In the genomic region with DNA sequence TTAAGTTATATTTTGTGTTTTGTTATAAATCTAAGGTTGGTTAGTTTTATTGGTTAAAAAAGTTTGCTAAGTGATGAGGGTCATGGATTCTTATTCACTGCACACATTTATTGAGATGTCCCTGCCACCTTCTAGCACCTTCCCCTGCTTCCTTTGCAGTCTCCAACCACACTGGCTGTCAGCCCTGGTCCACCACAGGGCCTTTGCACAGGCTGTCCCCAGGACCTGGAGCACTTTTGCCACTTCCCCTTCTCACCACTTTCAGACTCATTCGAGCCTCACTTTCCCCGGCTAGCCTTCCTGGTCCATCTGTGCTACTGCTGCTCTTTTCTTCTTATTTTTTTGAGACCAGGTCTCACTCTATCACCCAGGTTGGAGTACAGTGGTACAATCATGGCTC, we compare ENCODE assay signal across 27 cellular contexts.
"Had no signal": no experiment of that assay in that cellular context is flagged by ENCODE, and none has a peak within 500 bp of the region (broad histone marks: within the 10 kb centered on the region; RNA-seq: fewer than 3 reads in every experiment).

No MANE protein-coding gene starts in this region.

- H3K27ac ChIP-seq: brain microvascular endothelial cell, cardiac muscle cell, RWPE1, SJCRH30, VCaP had no signal

- H3K4me3 Mint-ChIP-seq: activated CD8-positive, alpha-beta T cell treated with anti-CD3 and anti-CD28 coated beads for 36 hours; activated naive CD8-positive, alpha-beta T cell; activated T-cell treated with anti-CD3 and anti-CD28 coated beads, Interleukin-2, amount 50 U/mL, for 72 hours had no signal

- DNase-seq: activated CD4-positive, CD25-positive, alpha-beta regulatory T cell; activated CD8-positive, alpha-beta memory T cell treated with anti-CD3 and anti-CD28 coated beads, Interleukin-2, amount 50 U/mL, for 4 hours; activated CD8-positive, alpha-beta T cell treated with anti-CD3 and anti-CD28 coated beads for 36 hours; activated gamma-delta T cell treated with Interleukin-2 at 50 U/mL for 16 hours; activated T-cell treated with anti-CD3 and anti-CD28 coated beads, Interleukin-2, amount 50 U/mL, for 72 hours; amygdala; brain microvascular endothelial cell; MG63; MV-4-11; NCI-H1092 treated with DMSO at 0.1 percent for 48 hours; NCI-H1417 treated with DMSO at 0.1 percent for 48 hours; NCI-H1694; NCI-H2029; NCI-H2107; NCI-H2171 treated with DMSO at 0.1 percent for 48 hours; NCI-H226; NCI-H526; NCI-H774; Right ventricle myocardium superior; SJCRH30; SK-N-SH; T-helper 1 cell had no signal

- H3K36me3 ChIP-seq: brain microvascular endothelial cell, cardiac muscle cell, MG63, SJCRH30 had no signal

- H3K27ac Mint-ChIP-seq: activated CD8-positive, alpha-beta T cell treated with anti-CD3 and anti-CD28 coated beads for 36 hours; activated naive CD8-positive, alpha-beta T cell; activated T-cell treated with anti-CD3 and anti-CD28 coated beads, Interleukin-2, amount 50 U/mL, for 72 hours; activated T-helper 2 cell treated with anti-CD3 and anti-CD28 coated beads, Interferon-gamma antibody, Interleukin-2, Interleukin-4, amounts not matched to agents 10 μg/mL and 5 μg/mL and 100 μg/mL, durations not matched to agents 14 hours and 24 hours and 36 hours had no signal

- H3K4me3 ChIP-seq: cardiac muscle cell, MG63, SJCRH30 had no signal

- ATAC-seq: activated CD8-positive, alpha-beta T cell treated with anti-CD3 and anti-CD28 coated beads for 36 hours; activated T-cell treated with anti-CD3 and anti-CD28 coated beads, Interleukin-2, amount 50 U/mL, for 72 hours had no signal

- H3K27me3 Mint-ChIP-seq: activated CD8-positive, alpha-beta T cell treated with anti-CD3 and anti-CD28 coated beads for 36 hours; activated naive CD8-positive, alpha-beta T cell had no signal

- H3K9me3 ChIP-seq: MG63, SJCRH30, SK-N-SH had no signal

- H3K27me3 ChIP-seq: brain microvascular endothelial cell, cardiac muscle cell, MG63, SJCRH30 had no signal

- H3K9me3 Mint-ChIP-seq: activated CD8-positive, alpha-beta T cell treated with anti-CD3 and anti-CD28 coated beads for 36 hours; activated T-cell treated with anti-CD3 and anti-CD28 coated beads, Interleukin-2, amount 50 U/mL, for 72 hours; activated T-helper 2 cell treated with anti-CD3 and anti-CD28 coated beads, Interferon-gamma antibody, Interleukin-2, Interleukin-4, amounts not matched to agents 10 μg/mL and 5 μg/mL and 100 μg/mL, durations not matched to agents 14 hours and 24 hours and 36 hours had no signal
